Comparison of ENCODE assay signal across 10 cellular contexts in genomic region chr2:1650474-1650872, GRCh38.
"Had no signal": no experiment of that assay in that cellular context is flagged by ENCODE, and none has a peak within 500 bp of the region (broad histone marks: within the 10 kb centered on the region; RNA-seq: fewer than 3 reads in every experiment).

No MANE protein-coding gene starts in this region.

- DNase-seq: activated CD4-positive, alpha-beta memory T cell treated with anti-CD3 and anti-CD28 coated beads for 36 hours; activated effector memory CD4-positive, alpha-beta T cell treated with anti-CD3 and anti-CD28 coated beads, Interleukin-2, amount 50 U/mL, for 16 hours; activated T-cell treated with anti-CD3 and anti-CD28 coated beads, Interleukin-2, amount 50 U/mL, for 4 hours; amniotic stem cell; nucleus accumbens; psoas muscle; T-helper 9 cell; transverse colon had no signal

- H3K27ac ChIP-seq: psoas muscle had no signal

- ATAC-seq: activated naive CD4-positive, alpha-beta T cell treated with anti-CD3 and anti-CD28 coated beads, Interleukin-2, amount 50 U/mL, for 72 hours; activated T-cell treated with anti-CD3 and anti-CD28 coated beads, Interleukin-2, amount 50 U/mL, for 4 hours; left lobe of liver; psoas muscle had no signal

- H3K36me3 ChIP-seq: transverse colon had no signal

- H3K4me1 ChIP-seq: psoas muscle had no signal

- H3K27me3 ChIP-seq: transverse colon had no signal

- H3K9me3 ChIP-seq: psoas muscle, transverse colon had no signal

- H3K4me3 ChIP-seq: psoas muscle, transverse colon had no signal
